ENCODE assay signal across 8 cellular contexts in the genomic region with DNA sequence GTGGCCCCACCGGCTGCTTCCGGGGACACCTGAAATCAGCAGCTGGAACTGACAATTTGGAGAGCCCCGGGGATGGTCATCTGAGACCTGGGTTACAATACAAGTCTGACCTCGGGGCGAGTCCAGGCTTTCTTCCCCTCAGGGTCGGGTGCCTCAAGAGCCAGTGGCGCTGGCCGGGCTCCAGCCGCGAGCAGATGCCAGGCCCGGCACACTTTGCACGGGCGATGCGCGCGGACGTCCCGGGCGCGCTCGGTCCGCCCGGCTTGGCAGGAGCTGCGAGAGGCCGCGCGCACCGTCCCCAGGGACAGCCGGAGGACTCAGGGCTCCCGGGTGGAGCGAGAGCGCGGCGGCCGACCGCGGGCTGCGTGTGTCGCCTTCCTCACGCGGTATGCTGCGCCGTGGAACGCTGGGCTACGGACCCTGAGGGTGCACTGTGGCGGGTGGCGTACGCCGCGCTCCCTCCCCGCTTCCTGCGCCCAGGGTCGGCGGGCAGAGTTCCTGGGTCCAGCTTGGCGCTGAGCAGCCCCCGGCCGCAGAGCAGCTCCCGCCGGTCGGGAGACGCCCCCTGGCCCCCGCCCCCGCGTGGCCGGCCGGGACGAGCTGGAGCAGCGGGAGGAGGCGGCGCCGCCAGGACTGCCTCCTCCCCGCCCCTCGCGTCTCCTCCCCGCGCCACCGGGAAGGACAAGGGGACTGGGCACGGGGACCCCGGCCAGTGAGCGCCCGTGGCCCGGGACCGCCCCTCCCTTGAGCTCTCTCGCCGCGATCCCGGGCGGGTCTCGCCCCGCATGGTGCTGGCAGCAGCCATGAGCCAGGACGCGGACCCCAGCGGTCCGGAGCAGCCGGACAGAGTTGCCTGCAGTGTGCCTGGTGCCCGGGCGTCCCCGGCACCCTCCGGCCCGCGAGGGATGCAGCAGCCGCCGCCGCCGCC. TPM values are rescaled to one million over a fixed set of nuclear protein-coding genes. Genes with fewer than 3 reads are reported as not detected.
DNase-seq lines count a peak whose midpoint lies in the region; ATAC-seq and TF ChIP-seq lines count a peak whose summit lies in the region.

A gene (plus strand): TSS at position 667 of the 928 bp plus-strand sequence. CDS start 119 bp downstream, at position 786.

- TF ChIP-seq POLR2A in IMR-90 (IDR thresholded peaks at IDR 0.05; ENCODE audit: low read depth, low read length) = no peak

- H3K27ac Mint-ChIP-seq in activated T-helper 17 cell treated with anti-CD3 and anti-CD28 coated beads, Interleukin-2, amount 50 U/mL, for 72 hours = no peak within 1 kb of the TSS

- no peaks in the 10 kb centered on the region for H3K9me1 ChIP-seq in IMR-90 (ENCODE audit: insufficient read depth, low read length)

- H2BK15ac ChIP-seq in IMR-90 (ENCODE audit: low read depth, low read length) = no peak within 1 kb of the TSS

- H3K4me1 Mint-ChIP-seq in activated T-helper 17 cell treated with anti-CD3 and anti-CD28 coated beads, Interleukin-2, amount 50 U/mL, for 72 hours = peaks cover 18% of the 10 kb centered on the region

- H2BK5ac ChIP-seq in IMR-90 (ENCODE audit: low read depth, low read length, poor library complexity, severe bottlenecking) (peak within 1 kb of the TSS; percentile 3), trophoblast cell (ENCODE audit: low read depth, low read length, poor library complexity) (no peak within 1 kb of the TSS)

- BruUV-seq in IMR-90 (replicated peaks; lab: Mats Ljungman, UMichigan) = no TSS peak

- H3K36me3 ChIP-seq in IMR-90 (ENCODE audit: control insufficient read depth, insufficient read depth, low read length) (no peaks in the 10 kb centered on the region), trophoblast cell (ENCODE audit: control insufficient read depth in 1 of 2, insufficient read depth in 2 of 2, low read length in 2 of 2) (no peaks in the 10 kb centered on the region)

- no peak within 1 kb of the TSS for H4K12ac ChIP-seq in trophoblast cell (ENCODE audit: low read depth, low read length)

- no peak within 1 kb of the TSS for H2BK20ac ChIP-seq in IMR-90 (ENCODE audit: low read depth, low read length)

- peak within 1 kb of the TSS; percentile 95 for H3K4me3 ChIP-seq in IMR-90 (ENCODE audit: insufficient read depth, low read depth, low read length)
- H3K4me3 ChIP-seq in trophoblast cell (ENCODE audit: low read depth, low read length) = peak within 1 kb of the TSS; percentile 80

- H4K8ac ChIP-seq in IMR-90 (ENCODE audit: low read depth in 2 of 2, low read length in 2 of 2) (no peak within 1 kb of the TSS), trophoblast cell (ENCODE audit: low read depth, low read length) (no peak within 1 kb of the TSS)

- no peak within 1 kb of the TSS for H2AK9ac ChIP-seq in IMR-90 (replicated peaks; ENCODE audit: low read depth, low read length, poor library complexity)

- peaks cover 10% of the 10 kb centered on the region for H3K36me3 Mint-ChIP-seq in activated T-helper 17 cell treated with anti-CD3 and anti-CD28 coated beads, Interleukin-2, amount 50 U/mL, for 72 hours (ENCODE audit: low read depth)

- peak; percentile 44 for DNase-seq in GM10266 (ENCODE audit: extremely low spot score)
- no peak for DNase-seq in IMR-90
- DNase-seq in Right ventricle myocardium superior = peak; percentile 79
- DNase-seq in trophoblast cell = peak in 1 of 2 donors; percentile 36
- no peak for DNase-seq in HuH-7.5 (ENCODE audit: low spot score)
- no peak for DNase-seq in NCI-H2081 (lab: John Stamatoyannopoulos, UW)

- peaks cover 45% of the 10 kb centered on the region for H3K27me3 Mint-ChIP-seq in activated T-helper 17 cell treated with anti-CD3 and anti-CD28 coated beads, Interleukin-2, amount 50 U/mL, for 72 hours

- 0% methylated on average over 83 of the region's 105 CpGs; no CpG with 5 or more reads in 1 of the 2 experiments for WGBS in IMR-90 (ENCODE audit: extremely low coverage in 2 of 2, insufficient read length in 1 of 2), 2 experiments
- WGBS in trophoblast cell (ENCODE audit: extremely low coverage, insufficient coverage, insufficient read length) = no CpG with 5 or more reads among the region's 105 CpGs

- H3K23ac ChIP-seq in IMR-90 (ENCODE audit: low read depth, low read length) (peak within 1 kb of the TSS; percentile 66; the same call in 1 of the 2 replicates), trophoblast cell (ENCODE audit: low read length) (no peak within 1 kb of the TSS)

- H3K79me1 ChIP-seq in IMR-90 (ENCODE audit: low read depth in 1 of 2, low read length in 2 of 2) (no peaks in the 10 kb centered on the region), trophoblast cell (ENCODE audit: low read length) (no peaks in the 10 kb centered on the region)

- H2AFZ ChIP-seq in IMR-90 (replicated peaks; ENCODE audit: low read length, poor library complexity) (peak within 1 kb of the TSS; percentile 88), trophoblast cell (ENCODE audit: insufficient read depth, low read length, poor library complexity) (peak within 1 kb of the TSS; percentile 40)

- no peak within 1 kb of the TSS for H2BK12ac ChIP-seq in trophoblast cell (ENCODE audit: low read length)

- H3K56ac ChIP-seq in IMR-90 (ENCODE audit: extremely low read depth, insufficient read depth, low read length) = no peak within 1 kb of the TSS

- TF ChIP-seq RAD21 in IMR-90 (IDR thresholded peaks at IDR 0.05; ENCODE audit: low read length) = no peak

- H2BK120ac ChIP-seq in IMR-90 (ENCODE audit: low read depth, low read length) (no peak within 1 kb of the TSS), trophoblast cell (ENCODE audit: insufficient read depth, low read length, poor library complexity) (no peak within 1 kb of the TSS)

- POLR2A ChIA-PET in IMR-90 (lab: Charles Lee; ENCODE audit: unreplicated experiment) = no interaction called here

- in situ Hi-C loops in IMR-90 (cut with MboI; ENCODE audit: low sequenced_read_pairs) = no loop called here

- H4K5ac ChIP-seq in IMR-90 (ENCODE audit: low read depth, low read length) = no peak within 1 kb of the TSS

- H3K27ac ChIP-seq in IMR-90 (ENCODE audit: insufficient read depth, low read length) (no peak within 1 kb of the TSS), trophoblast cell (ENCODE audit: low read depth, low read length) (no peak within 1 kb of the TSS)

- ATAC-seq in IMR-90 (ENCODE audit: low read depth) = peak; percentile 83
- ATAC-seq in activated T-helper 17 cell treated with anti-CD3 and anti-CD28 coated beads, Interleukin-2, amount 50 U/mL, for 72 hours (replicated peaks) = peak; percentile 59
- peak; percentile 80 for ATAC-seq in Right ventricle myocardium superior (ENCODE audit: poor library complexity)
- ATAC-seq in GM18861 (IDR thresholded peaks at IDR 0.05; ENCODE audit: unreplicated experiment) = no peak

- peak within 1 kb of the TSS; percentile 20; the same call in 1 of the 2 replicates for H3K4ac ChIP-seq in IMR-90 (ENCODE audit: low read depth, low read length)
- no peak within 1 kb of the TSS for H3K4ac ChIP-seq in trophoblast cell (ENCODE audit: low read depth, low read length)

- H3K79me2 ChIP-seq in trophoblast cell (ENCODE audit: control insufficient read depth, insufficient read depth, low read length, poor library complexity) = no peaks in the 10 kb centered on the region

- intact Hi-C loops in IMR-90 (cut with micrococcal nuclease) = loop anchor here (5.0 kb wide), 1 partner anchor 38 kb away; no protein-coding TSS in a partner anchor
- intact Hi-C loops in Right ventricle myocardium superior (cut with DNase I) = loop anchor here (5.0 kb wide), 1 partner anchor 38 kb away; no protein-coding TSS in a partner anchor

- 0 out of 2 replicates have a peak, but pooled peaks cover 2% of the 10 kb centered on the region for H3K9me3 ChIP-seq in IMR-90 (ENCODE audit: control insufficient read depth, insufficient read depth, low read length)
- H3K9me3 ChIP-seq in trophoblast cell (ENCODE audit: insufficient read depth, low read depth, low read length) = no peaks in the 10 kb centered on the region

- H3K9me3 Mint-ChIP-seq in activated T-helper 17 cell treated with anti-CD3 and anti-CD28 coated beads, Interleukin-2, amount 50 U/mL, for 72 hours = no peaks in the 10 kb centered on the region

- H3K9ac ChIP-seq in IMR-90 (ENCODE audit: low read depth, low read length) (peak within 1 kb of the TSS; percentile 77), trophoblast cell (ENCODE audit: low read length) (no peak within 1 kb of the TSS)

- H4K20me1 ChIP-seq in IMR-90 (ENCODE audit: insufficient read depth, low read length) = no peaks in the 10 kb centered on the region

- no peak within 1 kb of the TSS for H3K14ac ChIP-seq in IMR-90 (replicated peaks; ENCODE audit: low read depth, low read length)
- H3K14ac ChIP-seq in trophoblast cell (ENCODE audit: low read length) = no peak within 1 kb of the TSS

- H3K4me1 ChIP-seq in IMR-90 (ENCODE audit: control insufficient read depth, insufficient read depth, low read length) (peaks cover 2% of the 10 kb centered on the region; the same call in 1 of the 2 replicates), trophoblast cell (ENCODE audit: control insufficient read depth in 1 of 2, insufficient read depth in 2 of 2, low read length in 2 of 2) (peaks cover 9 to 14% of the 10 kb centered on the region in 2 experiments)

- no peak for TF ChIP-seq CTCF in GM10266 (IDR thresholded peaks at IDR 0.05; ENCODE audit: control insufficient read depth, insufficient read depth, low read depth, missing control alignments)
- TF ChIP-seq CTCF in IMR-90 (conservative IDR thresholded peaks at IDR 0.05; ENCODE audit: low read depth, low read length) = no peak

- H4K91ac ChIP-seq in IMR-90 (ENCODE audit: insufficient read depth, low read depth, low read length) = no peak within 1 kb of the TSS
- H4K91ac ChIP-seq in trophoblast cell (ENCODE audit: low read depth, low read length) = no peak within 1 kb of the TSS

- peak within 1 kb of the TSS; percentile 97 for H3K4me2 ChIP-seq in IMR-90 (ENCODE audit: low read depth, low read length)
- peak within 1 kb of the TSS; percentile 100 for H3K4me2 ChIP-seq in trophoblast cell (ENCODE audit: low read length)

- H2AK5ac ChIP-seq in IMR-90 (ENCODE audit: low read depth, low read length) = no peak within 1 kb of the TSS
- H2AK5ac ChIP-seq in trophoblast cell (ENCODE audit: low read length) = no peak within 1 kb of the TSS

- H3K18ac ChIP-seq in IMR-90 (ENCODE audit: low read depth, low read length) (no peak within 1 kb of the TSS), trophoblast cell (ENCODE audit: low read length) (no peak within 1 kb of the TSS)

- CTCF ChIA-PET in IMR-90 (lab: Yijun Ruan, JAX) = interaction anchor here (0.6 to 0.8 kb wide), 2 partner anchors 25 to 254 kb away, joined by 3 read pairs; no protein-coding TSS in a partner anchor

- H3K27me3 ChIP-seq in IMR-90 (ENCODE audit: control insufficient read depth, insufficient read depth, low read length) (peaks cover 45% of the 10 kb centered on the region), trophoblast cell (ENCODE audit: insufficient read depth, low read length) (peaks cover 21% of the 10 kb centered on the region)

- dilution Hi-C loops in IMR-90 (cut with HindIII; ENCODE audit: low sequenced_read_pairs, unreplicated experiment) = no loop called here

- H3K4me3 Mint-ChIP-seq in activated T-helper 17 cell treated with anti-CD3 and anti-CD28 coated beads, Interleukin-2, amount 50 U/mL, for 72 hours = peak within 1 kb of the TSS; percentile 73

RNA-seq across cellular contexts. Expression of the gene that starts here (rescaled TPM):
- total RNA-seq in IMR-90 (2012; rRNA removed) (under 0.01 TPM in 2 replicates), Right ventricle myocardium superior (103 TPM)
- 0.09 and 0.15 TPM in 2 replicates for polyA plus RNA-seq in IMR-90 (2012; rRNA removed)
- 0.03 and 0.04 TPM in 2 replicates for polyA plus RNA-seq in IMR-90 (2012; cell fraction: cytosol; rRNA removed)
- 0.05 and 0.39 TPM in 2 replicates for polyA plus RNA-seq in IMR-90 (2012; cell fraction: nucleus; rRNA removed; ENCODE audit: low replicate concordance)
- total RNA-seq in activated T-helper 17 cell treated with anti-CD3 and anti-CD28 coated beads, Interleukin-2, amount 50 U/mL, for 72 hours = under 1 TPM in 1 of 2 donors, not detected in 1; 0.16 TPM
- 0.27 and 0.54 TPM in 2 replicates for polyA plus RNA-seq in trophoblast cell (2013)

Comparison
In these comparisons a context has a peak if more than half of its experiments do, and no peak if none do; other contexts are left out.
1. RNA of the gene that starts here (total RNA-seq): 103 TPM in Right ventricle myocardium superior (single experiment); 0.16 TPM in activated T-helper 17 cell treated with anti-CD3 and anti-CD28 coated beads, Interleukin-2, amount 50 U/mL, for 72 hours and under 0.01 TPM in IMR-90; every median in the first group is over 10 times any median in the second.
2. Peak in ATAC-seq, H3K4me3 ChIP-seq, H3K9ac ChIP-seq and H3K4me2 ChIP-seq in IMR-90; RNA of the gene not detected or under 1 TPM.
3. Peak in ATAC-seq in activated T-helper 17 cell treated with anti-CD3 and anti-CD28 coated beads, Interleukin-2, amount 50 U/mL, for 72 hours; RNA of the gene not detected or under 1 TPM.
4. DNase-seq: peak in GM10266 (single experiment) and Right ventricle myocardium superior (single experiment); none in IMR-90 (single experiment), HuH-7.5 (single experiment) and NCI-H2081 (0 of 2).